In the genomic region with DNA sequence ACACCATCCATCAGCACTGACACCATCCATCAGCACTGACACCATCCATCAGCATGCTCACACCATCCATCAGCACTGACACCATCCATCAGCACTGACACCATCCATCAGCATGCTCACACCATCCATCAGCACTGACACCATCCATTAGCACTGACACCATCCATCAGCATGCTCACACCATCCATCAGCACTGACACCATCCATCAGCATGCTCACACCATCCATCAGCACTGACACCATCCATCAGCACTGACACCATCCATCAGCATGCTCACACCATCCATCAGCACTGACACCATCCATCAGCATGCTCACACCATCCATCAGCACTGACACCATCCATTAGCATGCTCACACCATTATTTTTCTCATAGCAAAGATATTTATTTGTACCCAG, we compare ENCODE assay signal across 1 cellular context. TPM values are rescaled to one million over a fixed set of nuclear protein-coding genes. Genes with fewer than 3 reads are reported as not detected.
"Had no signal": no experiment of that assay in that cellular context is flagged by ENCODE, and none has a peak within 500 bp of the region (broad histone marks: within the 10 kb centered on the region; RNA-seq: fewer than 3 reads in every experiment).

No MANE protein-coding gene starts in this region.

RNA-seq across cellular contexts. Expression of a gene that starts 48.3 kb away (rescaled TPM):
- total RNA-seq: pulmonary artery endothelial cell had no signal
